In genomic region chr19:40445006-40445312, GRCh38 we compare ENCODE assay signal across 8 cellular contexts. TPM values are rescaled to one million over a fixed set of nuclear protein-coding genes. Genes with fewer than 3 reads are reported as not detected.
DNase-seq lines count a peak whose midpoint lies in the region; ATAC-seq and TF ChIP-seq lines count a peak whose summit lies in the region.

No MANE protein-coding gene starts in this region.

- peak overlapping the region; percentile 93 for H3K4me3 Mint-ChIP-seq in activated T-helper 17 cell treated with anti-CD3 and anti-CD28 coated beads, Interleukin-2, amount 50 U/mL, for 72 hours
- peak overlapping the region; percentile 95 to 100 for H3K4me3 Mint-ChIP-seq in stimulated activated naive B cell treated with anti-CD40 and anti-IgM and Interleukin-4, amounts not matched to agents 10 μg/mL and 1 μg/mL and 100 μg/mL, for 72 hours

- H3K27ac ChIP-seq in HL-60 (replicated peaks), result peak overlapping the region; percentile 83
- peak overlapping the region; percentile 87 for H3K27ac ChIP-seq in iPS-18a (ENCODE audit: low read length)

- H3K9me3 Mint-ChIP-seq in activated T-helper 17 cell treated with anti-CD3 and anti-CD28 coated beads, Interleukin-2, amount 50 U/mL, for 72 hours, result no peaks in the 10 kb centered on the region
- no peaks in the 10 kb centered on the region for H3K9me3 Mint-ChIP-seq in stimulated activated naive B cell treated with anti-CD40 and anti-IgM and Interleukin-4, amounts not matched to agents 10 μg/mL and 1 μg/mL and 100 μg/mL, for 72 hours

- H3K36me3 ChIP-seq in iPS-18a (ENCODE audit: control insufficient read depth, low read depth, low read length), result peaks cover 19% of the 10 kb centered on the region

- H3K4me3 ChIP-seq in HL-60 (replicated peaks; ENCODE audit: insufficient read depth, low read length) (peak overlapping the region; percentile 60), iPS-18a (ENCODE audit: low read length) (peak overlapping the region; percentile 75)

- ATAC-seq in activated T-helper 17 cell treated with anti-CD3 and anti-CD28 coated beads, Interleukin-2, amount 50 U/mL, for 72 hours (replicated peaks), result no peak
- no peak for ATAC-seq in stimulated activated naive B cell treated with anti-CD40 and anti-IgM and Interleukin-4, amounts not matched to agents 10 μg/mL and 1 μg/mL and 100 μg/mL, for 72 hours (replicated peaks)
- ATAC-seq in GM18520 (IDR thresholded peaks at IDR 0.05; ENCODE audit: unreplicated experiment), result no peak
- ATAC-seq in GM21619 (IDR thresholded peaks at IDR 0.05; ENCODE audit: unreplicated experiment), result no peak

- peaks cover 11% of the 10 kb centered on the region for H3K4me1 Mint-ChIP-seq in activated T-helper 17 cell treated with anti-CD3 and anti-CD28 coated beads, Interleukin-2, amount 50 U/mL, for 72 hours
- H3K4me1 Mint-ChIP-seq in stimulated activated naive B cell treated with anti-CD40 and anti-IgM and Interleukin-4, amounts not matched to agents 10 μg/mL and 1 μg/mL and 100 μg/mL, for 72 hours, result peaks cover 8 to 17% of the 10 kb centered on the region in 2 donors

- H3K9me3 ChIP-seq in iPS-18a (ENCODE audit: control insufficient read depth, low read depth, low read length), result no peaks in the 10 kb centered on the region

- no peak for TF ChIP-seq CTCF in HL-60 (IDR thresholded peaks at IDR 0.05; ENCODE audit: insufficient read depth, low read length)

- H3K9ac ChIP-seq in iPS-18a (ENCODE audit: low read length), result peak overlapping the region; percentile 88

- H3K4me1 ChIP-seq in iPS-18a (ENCODE audit: control insufficient read depth, low read depth, low read length), result peaks cover 17% of the 10 kb centered on the region

- peaks cover 33% of the 10 kb centered on the region for H3K36me3 Mint-ChIP-seq in activated T-helper 17 cell treated with anti-CD3 and anti-CD28 coated beads, Interleukin-2, amount 50 U/mL, for 72 hours (ENCODE audit: low read depth)
- H3K36me3 Mint-ChIP-seq in stimulated activated naive B cell treated with anti-CD40 and anti-IgM and Interleukin-4, amounts not matched to agents 10 μg/mL and 1 μg/mL and 100 μg/mL, for 72 hours, result peaks cover 11 to 29% of the 10 kb centered on the region in 2 donors

- H3K27ac Mint-ChIP-seq in activated T-helper 17 cell treated with anti-CD3 and anti-CD28 coated beads, Interleukin-2, amount 50 U/mL, for 72 hours, result peak overlapping the region; percentile 91
- H3K27ac Mint-ChIP-seq in stimulated activated naive B cell treated with anti-CD40 and anti-IgM and Interleukin-4, amounts not matched to agents 10 μg/mL and 1 μg/mL and 100 μg/mL, for 72 hours, result peak overlapping the region; percentile 99

- DNase-seq in HL-60 (ENCODE audit: low read depth in 1 of 2, low spot score in 1 of 2), result no peak
- no peak for DNase-seq in stimulated activated naive B cell treated with anti-CD40 and anti-IgM and Interleukin-4, amounts not matched to agents 10 μg/mL and 1 μg/mL and 100 μg/mL, for 72 hours
- DNase-seq in islet precursor cell, result no peak
- no peak for DNase-seq in 8988T

- H3K27me3 ChIP-seq in HL-60 (ENCODE audit: insufficient read depth, poor library complexity, severe bottlenecking) (no peaks in the 10 kb centered on the region), iPS-18a (ENCODE audit: control insufficient read depth, insufficient read depth, low read length) (no peaks in the 10 kb centered on the region)

- no peaks in the 10 kb centered on the region for H3K27me3 Mint-ChIP-seq in activated T-helper 17 cell treated with anti-CD3 and anti-CD28 coated beads, Interleukin-2, amount 50 U/mL, for 72 hours
- no peaks in the 10 kb centered on the region for H3K27me3 Mint-ChIP-seq in stimulated activated naive B cell treated with anti-CD40 and anti-IgM and Interleukin-4, amounts not matched to agents 10 μg/mL and 1 μg/mL and 100 μg/mL, for 72 hours

RNA-seq across cellular contexts. Expression of gene SERTAD3, which starts 0.8 kb away (rescaled TPM):
- 10 to 100 TPM; 14.3 to 23.9 TPM for total RNA-seq in activated T-helper 17 cell treated with anti-CD3 and anti-CD28 coated beads, Interleukin-2, amount 50 U/mL, for 72 hours

RNA-seq across cellular contexts. Expression of gene SERTAD1, which starts 19.2 kb away (rescaled TPM):
- total RNA-seq in activated T-helper 17 cell treated with anti-CD3 and anti-CD28 coated beads, Interleukin-2, amount 50 U/mL, for 72 hours, result 10 to 100 TPM; 14.3 to 34.4 TPM

RNA-seq across cellular contexts. Expression of gene BLVRB, which starts 20.6 kb away (rescaled TPM):
- 10 to 100 TPM; 27.1 to 55.5 TPM for total RNA-seq in activated T-helper 17 cell treated with anti-CD3 and anti-CD28 coated beads, Interleukin-2, amount 50 U/mL, for 72 hours

RNA-seq across cellular contexts. Expression of gene SPTBN4, which starts 21.8 kb away (rescaled TPM):
- 10 to 100 TPM in 1 of 2 donors, 1 to 10 TPM in 1; 1.4 to 16.4 TPM for total RNA-seq in activated T-helper 17 cell treated with anti-CD3 and anti-CD28 coated beads, Interleukin-2, amount 50 U/mL, for 72 hours

RNA-seq across cellular contexts. Expression of gene PRX, which starts 31.8 kb away (rescaled TPM):
- total RNA-seq in activated T-helper 17 cell treated with anti-CD3 and anti-CD28 coated beads, Interleukin-2, amount 50 U/mL, for 72 hours, result 1 to 10 TPM in 1 of 2 donors, under 1 TPM in 1; 0.82 to 1.3 TPM
